Comparison of ENCODE assay signal across 8 cellular contexts in the genomic region with DNA sequence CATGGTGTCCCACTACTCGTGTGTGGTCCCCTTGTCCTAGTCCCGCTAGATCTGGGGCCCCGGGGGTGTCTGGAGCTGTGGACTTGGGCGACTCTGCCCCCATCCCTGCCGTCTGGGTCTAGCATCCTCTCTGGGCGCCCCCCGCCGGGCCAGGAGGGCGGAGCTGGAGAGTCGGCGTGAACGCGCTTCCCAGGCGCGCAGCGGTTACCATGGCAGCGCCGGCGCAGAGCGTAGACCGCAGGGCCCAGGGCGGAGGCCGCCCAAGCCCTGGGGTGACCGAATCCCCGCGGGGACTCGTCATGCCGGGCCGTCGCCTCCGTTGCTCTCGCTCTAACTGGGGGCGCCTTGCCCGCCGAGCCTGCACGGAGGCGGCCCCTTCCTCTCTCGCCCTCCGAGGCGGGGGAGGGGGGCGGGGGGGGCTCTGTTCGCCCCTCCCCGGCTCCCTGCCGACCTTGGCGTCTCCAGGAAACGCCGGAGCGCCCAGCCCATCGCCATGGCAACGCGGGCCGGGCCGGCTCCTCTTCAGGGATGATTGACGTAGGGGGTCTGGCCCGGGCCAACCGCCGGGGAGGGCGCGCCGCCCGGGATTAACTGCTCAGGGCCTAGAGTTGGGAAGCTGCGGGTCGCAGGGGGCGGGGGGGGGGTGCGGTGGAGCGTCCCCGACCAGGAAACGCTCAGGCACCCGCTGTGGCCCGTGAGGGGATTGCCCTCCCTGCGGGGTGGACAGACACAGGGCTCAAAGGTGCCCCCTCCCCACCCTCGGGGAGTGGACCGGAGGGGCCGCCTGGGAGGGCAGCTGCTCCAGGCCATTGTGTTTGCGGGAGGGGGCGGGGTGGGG. TPM values are rescaled to one million over a fixed set of nuclear protein-coding genes. Genes with fewer than 3 reads are reported as not detected.
DNase-seq lines count a peak whose midpoint lies in the region; ATAC-seq and TF ChIP-seq lines count a peak whose summit lies in the region.

No MANE protein-coding gene starts in this region.

- 0 out of 2 replicates have a peak, but pooled peaks have one; percentile 16 for TF ChIP-seq CTCF in GM12874 (IDR thresholded peaks at IDR 0.05; ENCODE audit: insufficient read depth, low read depth, low read length)

- peak; percentile 66 for DNase-seq in NCI-H460 (ENCODE audit: extremely low read depth, low read depth)
- peak; percentile 80 for DNase-seq in activated CD8-positive, alpha-beta memory T cell treated with anti-CD3 and anti-CD28 coated beads, Interleukin-2, amount 50 U/mL, for 4 hours
- peak; percentile 77 for DNase-seq in epidermal melanocyte (ENCODE audit: insufficient read length, low spot score)
- peak; percentile 67 for DNase-seq in mucosa of gallbladder (ENCODE audit: low spot score)
- DNase-seq in stimulated activated naive CD4-positive, alpha-beta T cell (lab: John Stamatoyannopoulos, UW) = peak; percentile 77 to 82 (median 80)
- DNase-seq in NCI-H446 treated with DMSO at 0.1 percent for 48 hours (lab: John Stamatoyannopoulos, UW) = no peak

- ATAC-seq in HG02938 (IDR thresholded peaks at IDR 0.05; ENCODE audit: unreplicated experiment) = peak; percentile 43

RNA-seq across cellular contexts. Expression of gene ISYNA1, which starts 8.9 kb away (rescaled TPM):
- total RNA-seq in NCI-H460 (2014; rRNA removed; shearing (Covaris generic)) = 1.2 and 1.4 TPM in 2 replicates
- 6.4 and 15.5 TPM in 2 replicates for polyA plus RNA-seq in NCI-H460 (2014; cell fraction: nucleus; rRNA removed)
- total RNA-seq in mucosa of gallbladder = 37.1 TPM

RNA-seq across cellular contexts. Expression of gene SSBP4, which starts 9.9 kb away (rescaled TPM):
- total RNA-seq in NCI-H460 (2014; rRNA removed; shearing (Covaris generic)) = 31.0 and 46.3 TPM in 2 replicates
- polyA plus RNA-seq in NCI-H460 (2014; cell fraction: nucleus; rRNA removed) = 178 and 230 TPM in 2 replicates
- total RNA-seq in mucosa of gallbladder = 68.1 TPM

RNA-seq across cellular contexts. Expression of gene LRRC25, which starts 31.6 kb away (rescaled TPM):
- not detected in 2 replicates for total RNA-seq in NCI-H460 (2014; rRNA removed; shearing (Covaris generic))
- polyA plus RNA-seq in NCI-H460 (2014; cell fraction: nucleus; rRNA removed) = not detected in 2 replicates
- 7.8 TPM for total RNA-seq in mucosa of gallbladder

RNA-seq across cellular contexts. Expression of gene GDF15, which starts 43.1 kb away (rescaled TPM):
- total RNA-seq in NCI-H460 (2014; rRNA removed; shearing (Covaris generic)) = 281 and 371 TPM in 2 replicates
- 116 and 139 TPM in 2 replicates for polyA plus RNA-seq in NCI-H460 (2014; cell fraction: nucleus; rRNA removed)
- total RNA-seq in mucosa of gallbladder = 76.0 TPM

Comparison
In these comparisons a context has a peak if more than half of its experiments do, and no peak if none do; other contexts are left out.
1. RNA of gene ISYNA1, which starts 8.9 kb away (total RNA-seq): 37.1 TPM in mucosa of gallbladder (single experiment); 1.2 to 1.4 TPM in NCI-H460; every median in the first group is over 10 times any median in the second.